ENCODE assay signal across 9 cellular contexts in genomic region chr2:170396799-170397459, GRCh38.
DNase-seq lines count a peak whose midpoint lies in the region; TF ChIP-seq lines count a peak whose summit lies in the region.
"Had no signal": no experiment of that assay in that cellular context is flagged by ENCODE, and none has a peak within 500 bp of the region (broad histone marks: within the 10 kb centered on the region; RNA-seq: fewer than 3 reads in every experiment).

No MANE protein-coding gene starts in this region.

- H3K4me1 ChIP-seq in left ventricle myocardium inferior (peaks cover 9% of the 10 kb centered on the region), right atrium auricular region (no peaks in the 10 kb centered on the region), endodermal cell (ENCODE audit: control insufficient read depth, insufficient read depth, low read length) (no peaks in the 10 kb centered on the region), ovary (ENCODE audit: insufficient read depth) (no peaks in the 10 kb centered on the region)

- H3K9ac ChIP-seq in endodermal cell (ENCODE audit: extremely low read depth, low read length, poor library complexity, severe bottlenecking): no peak overlapping the region

- DNase-seq in left ventricle myocardium inferior (no peak), right atrium auricular region (ENCODE audit: low spot score) (no peak), NCI-H526 treated with DMSO at 0.1 percent for 48 hours (lab: John Stamatoyannopoulos, UW) (peak; percentile 14), endodermal cell (no peak), ovary (no peak), substantia nigra (lab: John Stamatoyannopoulos, UW) (no peak)
- DNase-seq in activated naive CD8-positive, alpha-beta T cell treated with anti-CD3 and anti-CD28 coated beads for 36 hours: no peak
- DNase-seq in activated CD4-positive, alpha-beta memory T cell treated with anti-CD3 and anti-CD28 coated beads for 36 hours: no peak
- DNase-seq: stimulated activated CD4-positive, alpha-beta T cell treated with anti-CD3 and anti-CD28 coated beads, Interleukin-2, amount 100 ng/mL, for 24 hours had no signal

- peaks cover 24% of the 10 kb centered on the region for H3K4me1 Mint-ChIP-seq in endodermal cell
- H3K4me1 Mint-ChIP-seq in activated naive CD8-positive, alpha-beta T cell treated with anti-CD3 and anti-CD28 coated beads for 36 hours: peaks cover 3% of the 10 kb centered on the region
- H3K4me1 Mint-ChIP-seq in activated CD4-positive, alpha-beta memory T cell treated with anti-CD3 and anti-CD28 coated beads for 36 hours (ENCODE audit: low read depth): no peaks in the 10 kb centered on the region

- POLR2A ChIA-PET in activated CD4-positive, alpha-beta memory T cell treated with anti-CD3 and anti-CD28 coated beads for 36 hours (lab: Charles Lee): no interaction called here

- TF ChIP-seq EP300 in ovary (IDR thresholded peaks at IDR 0.05): no peak

- H3K27ac ChIP-seq in left ventricle myocardium inferior (replicated peaks) (no peak overlapping the region), right atrium auricular region (no peak overlapping the region), endodermal cell (ENCODE audit: low read depth, low read length) (no peak overlapping the region), ovary (no peak overlapping the region), substantia nigra (ENCODE audit: low read depth, low read length, poor library complexity, severe bottlenecking) (no peak overlapping the region)

- TF ChIP-seq POLR2A in ovary (IDR thresholded peaks at IDR 0.05): no peak

- H3K9me3 ChIP-seq in left ventricle myocardium inferior (replicated peaks) (no peaks in the 10 kb centered on the region), right atrium auricular region (no peaks in the 10 kb centered on the region), endodermal cell (ENCODE audit: control insufficient read depth, low read length) (no peaks in the 10 kb centered on the region), ovary (no peaks in the 10 kb centered on the region)

- CTCF ChIA-PET in activated CD4-positive, alpha-beta memory T cell treated with anti-CD3 and anti-CD28 coated beads for 36 hours (lab: Charles Lee): interaction anchor here (1.9 to 2.4 kb wide), 2 partner anchors 12 to 36 kb away, joined by 4 to 7 read pairs; no protein-coding TSS in a partner anchor

- no peaks in the 10 kb centered on the region for H3K9me3 Mint-ChIP-seq in endodermal cell
- H3K9me3 Mint-ChIP-seq in activated naive CD8-positive, alpha-beta T cell treated with anti-CD3 and anti-CD28 coated beads for 36 hours: no peaks in the 10 kb centered on the region
- H3K9me3 Mint-ChIP-seq in activated CD4-positive, alpha-beta memory T cell treated with anti-CD3 and anti-CD28 coated beads for 36 hours: no peaks in the 10 kb centered on the region

- no peak overlapping the region for H3K4me3 Mint-ChIP-seq in endodermal cell
- no peak overlapping the region for H3K4me3 Mint-ChIP-seq in activated naive CD8-positive, alpha-beta T cell treated with anti-CD3 and anti-CD28 coated beads for 36 hours
- H3K4me3 Mint-ChIP-seq in activated CD4-positive, alpha-beta memory T cell treated with anti-CD3 and anti-CD28 coated beads for 36 hours: no peak overlapping the region

- H3K27me3 ChIP-seq in left ventricle myocardium inferior (ENCODE audit: low read depth) (peaks cover 45% of the 10 kb centered on the region), right atrium auricular region (no peaks in the 10 kb centered on the region), endodermal cell (ENCODE audit: control insufficient read depth, insufficient read depth, low read length, poor library complexity, severe bottlenecking) (peaks cover 16% of the 10 kb centered on the region), ovary (no peaks in the 10 kb centered on the region)

- 73 to 79% methylated on average over 3 to 4 of the region's 5 CpGs for WGBS in endodermal cell (ENCODE audit: insufficient coverage in 1 of 2, insufficient read length in 1 of 2), 2 experiments
- 11 to 20% (median 12%) methylated on average over 5 of the region's 5 CpGs for WGBS in ovary, 3 donors

- H3K4me3 ChIP-seq in left ventricle myocardium inferior (no peak overlapping the region), right atrium auricular region (no peak overlapping the region), endodermal cell (ENCODE audit: low read length) (no peak overlapping the region), ovary (no peak overlapping the region)

- peaks cover 6% of the 10 kb centered on the region for H3K36me3 Mint-ChIP-seq in endodermal cell (ENCODE audit: low read depth)
- no peaks in the 10 kb centered on the region for H3K36me3 Mint-ChIP-seq in activated naive CD8-positive, alpha-beta T cell treated with anti-CD3 and anti-CD28 coated beads for 36 hours
- H3K36me3 Mint-ChIP-seq in activated CD4-positive, alpha-beta memory T cell treated with anti-CD3 and anti-CD28 coated beads for 36 hours: no peaks in the 10 kb centered on the region

- TF ChIP-seq CTCF in left ventricle myocardium inferior (IDR thresholded peaks at IDR 0.05; ENCODE audit: borderline replicate concordance): peak; percentile 20
- TF ChIP-seq CTCF in right atrium auricular region (IDR thresholded peaks at IDR 0.05): peak in 1 of 2 donors; percentile 31
- peak; percentile 68 for TF ChIP-seq CTCF in endodermal cell (conservative IDR thresholded peaks at IDR 0.05)
- no peak for TF ChIP-seq CTCF in ovary (IDR thresholded peaks at IDR 0.05)

- H3K36me3 ChIP-seq in left ventricle myocardium inferior: no peaks in the 10 kb centered on the region
- H3K36me3 ChIP-seq in right atrium auricular region: no peaks in the 10 kb centered on the region
- H3K36me3 ChIP-seq in endodermal cell (ENCODE audit: control insufficient read depth, insufficient read depth, low read length): no peaks in the 10 kb centered on the region
- no peaks in the 10 kb centered on the region for H3K36me3 ChIP-seq in ovary

- H3K27me3 Mint-ChIP-seq in endodermal cell (ENCODE audit: insufficient read depth): peaks cover 4% of the 10 kb centered on the region
- peaks cover 50% of the 10 kb centered on the region for H3K27me3 Mint-ChIP-seq in activated naive CD8-positive, alpha-beta T cell treated with anti-CD3 and anti-CD28 coated beads for 36 hours
- H3K27me3 Mint-ChIP-seq in activated CD4-positive, alpha-beta memory T cell treated with anti-CD3 and anti-CD28 coated beads for 36 hours: peaks cover 20% of the 10 kb centered on the region

- no peak overlapping the region for H3K27ac Mint-ChIP-seq in endodermal cell
- H3K27ac Mint-ChIP-seq in activated naive CD8-positive, alpha-beta T cell treated with anti-CD3 and anti-CD28 coated beads for 36 hours: no peak overlapping the region
- H3K27ac Mint-ChIP-seq in activated CD4-positive, alpha-beta memory T cell treated with anti-CD3 and anti-CD28 coated beads for 36 hours: no peak overlapping the region

- intact Hi-C loops in left ventricle myocardium inferior (cut with micrococcal nuclease): no loop called here
- intact Hi-C loops in ovary (cut with DNase I): loop anchor here in 1 of 4 donors (10.0 kb wide), 1 partner anchor 418 kb away; the partner anchor contains the start of gene GAD1
- intact Hi-C loops in activated CD4-positive, alpha-beta memory T cell treated with anti-CD3 and anti-CD28 coated beads for 36 hours (cut with micrococcal nuclease): no loop called here

Comparison
In these comparisons a context has a peak if more than half of its experiments do, and no peak if none do; other contexts are left out.
1. CTCF ChIP-seq: peak in left ventricle myocardium inferior (single experiment) and endodermal cell (single experiment); none in ovary (0 of 3).